ENCODE assay signal across 21 cellular contexts in the genomic region with DNA sequence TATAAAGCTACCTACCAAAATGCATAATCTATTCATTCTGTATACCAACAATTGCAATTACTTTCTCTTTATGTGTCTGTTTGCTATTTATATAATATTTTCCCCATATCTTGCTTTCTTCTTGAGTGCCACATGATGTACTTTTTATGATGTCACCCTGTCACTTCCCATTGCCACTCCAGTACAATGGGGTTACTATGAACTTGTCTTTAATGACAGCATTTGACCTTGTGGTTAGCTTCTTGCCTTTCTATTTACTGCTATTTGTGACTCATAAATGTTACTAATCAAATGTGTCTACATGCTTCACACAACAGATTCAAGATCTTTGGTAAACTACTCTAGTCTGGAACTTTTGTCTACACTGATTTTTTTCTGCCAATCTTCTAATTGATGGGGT.
DNase-seq lines count a peak whose midpoint lies in the region; ATAC-seq and TF ChIP-seq lines count a peak whose summit lies in the region.
"Had no signal": no experiment of that assay in that cellular context is flagged by ENCODE, and none has a peak within 500 bp of the region (broad histone marks: within the 10 kb centered on the region; RNA-seq: fewer than 3 reads in every experiment).

No MANE protein-coding gene starts in this region.

- DNase-seq in ELR (ENCODE audit: low read depth) (peak; percentile 2), H4 (ENCODE audit: low spot score) (peak; percentile 13), RPMI7951 (ENCODE audit: low read depth) (peak; percentile 10), foreskin keratinocyte (peak; percentile 18 to 52), omental fat pad (ENCODE audit: low spot score) (no peak), GDM1 (lab: John Stamatoyannopoulos, UW) (no peak), GOT3 (lab: John Stamatoyannopoulos, UW) (no peak)
- DNase-seq: activated CD4-positive, alpha-beta T cell treated with anti-CD3 and anti-CD28 coated beads, Interleukin-2, amount 10 ng/mL, durations not matched to agents 24 days and 14 days; activated naive CD4-positive, alpha-beta T cell treated with anti-CD3 and anti-CD28 coated beads, Interleukin-2, amount 10 ng/mL, durations not matched to agents 7 days and 5 days; C1 segment of cervical spinal cord; NCI-H1105 treated with DMSO at 0.1 percent for 48 hours; NCI-H2029 treated with DMSO at 0.1 percent for 48 hours; NCI-H446 treated with DMSO at 0.1 percent for 48 hours; NK-92 treated with Interleukin-12 subunit alpha and Interleukin-12 subunit beta, amount 100 ng/mL, for 24 hours; Peyer's patch; SJCRH30; stimulated activated CD4-positive, alpha-beta T cell treated with anti-CD3 and anti-CD28 coated beads, Interleukin-15, amount 100 ng/mL, for 24 hours had no signal

- H3K27ac ChIP-seq in foreskin keratinocyte = no peak overlapping the region
- H3K27ac ChIP-seq: Peyer's patch, SJCRH30 had no signal

- TF ChIP-seq CTCF in foreskin keratinocyte (conservative IDR thresholded peaks at IDR 0.05) (no peak), omental fat pad (IDR thresholded peaks at IDR 0.05) (no peak)

- ATAC-seq in foreskin keratinocyte (peak; percentile 73), esophagus mucosa (no peak), omental fat pad (ENCODE audit: low FRiP score) (no peak)
- ATAC-seq: left lobe of liver; natural killer cell treated with Interleukin-12 subunit alpha and Interleukin-12 subunit beta and Interleukin-15 and Interleukin-18, amount 100 ng/mL, for 72 hours; sciatic nerve had no signal

- no peaks in the 10 kb centered on the region for H3K27me3 ChIP-seq in foreskin keratinocyte
- H3K27me3 ChIP-seq: Peyer's patch, SJCRH30 had no signal

- no peaks in the 10 kb centered on the region for H3K4me1 ChIP-seq in foreskin keratinocyte
- H3K4me1 ChIP-seq: Peyer's patch, SJCRH30 had no signal

Comparison
In these comparisons a context has a peak if more than half of its experiments do, and no peak if none do; other contexts are left out.
1. DNase-seq: peak in ELR (single experiment), H4 (single experiment), RPMI7951 (single experiment) and foreskin keratinocyte (2 of 2); none in omental fat pad (single experiment), GDM1 (single experiment) and GOT3 (single experiment).